In the genomic region with DNA sequence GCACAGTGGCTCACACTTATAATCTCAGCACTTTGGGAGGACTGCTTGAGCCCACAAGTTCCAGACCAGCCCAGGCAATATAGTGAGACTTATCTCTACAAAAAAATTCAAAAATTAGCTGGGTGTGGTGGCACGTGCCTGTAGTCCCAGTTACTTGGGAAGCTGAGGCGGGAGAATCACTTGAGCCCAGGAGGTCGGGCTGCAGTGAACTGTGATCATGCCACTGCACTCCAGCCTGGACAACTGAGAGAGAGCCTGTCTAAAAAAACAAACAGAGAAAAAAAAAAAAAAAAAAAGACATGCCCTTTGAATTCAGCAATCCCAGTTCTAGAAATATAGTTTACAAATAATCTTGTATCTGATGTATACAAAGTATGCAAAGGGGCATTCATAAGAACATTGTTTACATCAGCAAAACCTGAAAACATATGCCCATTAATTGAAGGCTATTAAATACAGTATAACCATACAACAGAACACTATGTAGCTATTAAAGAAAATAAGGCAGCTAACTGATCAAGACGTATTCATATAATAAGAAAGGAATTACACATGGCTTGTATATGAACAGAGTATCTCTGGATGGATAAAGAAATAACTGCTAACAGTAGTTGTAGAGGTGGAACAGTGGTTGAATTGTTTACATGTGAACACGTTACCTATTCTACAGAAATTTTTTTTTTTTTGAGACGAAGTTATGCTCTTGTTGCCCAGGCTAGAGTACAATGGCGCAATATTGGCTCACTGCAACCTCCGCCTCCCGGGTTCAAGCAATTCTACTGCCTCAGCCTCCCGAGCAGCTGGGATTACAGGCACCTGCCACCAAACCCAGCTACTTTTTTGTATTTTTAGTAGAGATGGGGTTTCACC, we compare ENCODE assay signal across 19 cellular contexts. TPM values are rescaled to one million over a fixed set of nuclear protein-coding genes. Genes with fewer than 3 reads are reported as not detected.
A peak's percentile ranks its signal among the peaks of the same experiment; 100 is the strongest.
DNase-seq lines count a peak whose midpoint lies in the region; ATAC-seq and TF ChIP-seq lines count a peak whose summit lies in the region.
"Had no signal": no experiment of that assay in that cellular context is flagged by ENCODE, and none has a peak within 500 bp of the region (broad histone marks: within the 10 kb centered on the region; RNA-seq: fewer than 3 reads in every experiment).

No MANE protein-coding gene starts in this region.

- peak overlapping the region; percentile 87 for H3K27ac ChIP-seq in cardiac muscle cell
- H3K27ac ChIP-seq: right atrium auricular region had no signal

- no peak overlapping the region for H3K4me3 ChIP-seq in cardiac muscle cell
- H3K4me3 ChIP-seq: right atrium auricular region, upper lobe of left lung had no signal

- H3K27ac Mint-ChIP-seq in activated B cell treated with CpG ODN at 0.5 μM for 24 hours: peak overlapping the region; percentile 30
- H3K27ac Mint-ChIP-seq in memory B cell: peak overlapping the region; percentile 75
- H3K27ac Mint-ChIP-seq in type B pancreatic cell: peak overlapping the region; percentile 23

- no peaks in the 10 kb centered on the region for H3K27me3 Mint-ChIP-seq in activated B cell treated with CpG ODN at 0.5 μM for 24 hours
- H3K27me3 Mint-ChIP-seq in memory B cell: no peaks in the 10 kb centered on the region
- no peaks in the 10 kb centered on the region for H3K27me3 Mint-ChIP-seq in type B pancreatic cell
- H3K27me3 Mint-ChIP-seq: stimulated activated naive CD8-positive, alpha-beta T cell treated with anti-CD3 and anti-CD28 coated beads, Interleukin-15, Interleukin-2, amounts not matched to agents 100 ng/mL and 50 ng/mL, for 24 hours had no signal

- CTCF ChIA-PET in activated B cell treated with CpG ODN at 0.5 μM for 24 hours (lab: Charles Lee): no interaction called here

- POLR2A ChIA-PET in activated B cell treated with CpG ODN at 0.5 μM for 24 hours (lab: Charles Lee): interaction anchor here (0.5 to 1.0 kb wide), 5 partner anchors 8 to 464 kb away, joined by 3 to 15 read pairs (median 6); no protein-coding TSS in a partner anchor

- intact Hi-C loops in Right ventricle myocardium inferior (cut with DNase I) (loop anchor here (1.0 to 5.0 kb wide), 2 partner anchors 25 to 35 kb away; partner anchors contain the start of gene CELF1), activated B cell treated with CpG ODN at 0.5 μM for 24 hours (cut with micrococcal nuclease) (no loop called here)

- H3K36me3 Mint-ChIP-seq in activated B cell treated with CpG ODN at 0.5 μM for 24 hours (ENCODE audit: low read depth): peaks cover 13% of the 10 kb centered on the region
- peaks cover 8% of the 10 kb centered on the region for H3K36me3 Mint-ChIP-seq in memory B cell
- H3K36me3 Mint-ChIP-seq in type B pancreatic cell: no peaks in the 10 kb centered on the region

- DNase-seq in cardiac muscle cell (ENCODE audit: low read depth in 1 of 2, low spot score in 1 of 2) (no peak), Right ventricle myocardium inferior (ENCODE audit: missing footprints) (no peak), activated B cell treated with CpG ODN at 0.5 μM for 24 hours (no peak), memory B cell (ENCODE audit: low spot score in 2 of 2) (no peak), type B pancreatic cell (ENCODE audit: extremely low spot score, unreplicated experiment) (no peak), mucosa of gallbladder (ENCODE audit: low spot score) (no peak)
- DNase-seq in stimulated activated CD4-positive, alpha-beta T cell treated with anti-CD3 and anti-CD28 coated beads, Interleukin-2, amount 100 ng/mL, for 48 hours: no peak
- DNase-seq: activated effector memory CD4-positive, alpha-beta T cell treated with Interleukin-2 at 50 U/mL for 16 hours; anterior cingulate cortex; DND-41; MV-4-11; NCI-H1930; NCI-H510A; SIG-M5; upper lobe of left lung had no signal

- H3K4me1 Mint-ChIP-seq in activated B cell treated with CpG ODN at 0.5 μM for 24 hours (peaks cover 79% of the 10 kb centered on the region), memory B cell (peaks cover 30% of the 10 kb centered on the region), type B pancreatic cell (ENCODE audit: unreplicated experiment) (peaks cover 39% of the 10 kb centered on the region)

- H3K9me3 Mint-ChIP-seq in activated B cell treated with CpG ODN at 0.5 μM for 24 hours (no peaks in the 10 kb centered on the region), memory B cell (no peaks in the 10 kb centered on the region), type B pancreatic cell (no peaks in the 10 kb centered on the region)
- H3K9me3 Mint-ChIP-seq: stimulated activated naive CD8-positive, alpha-beta T cell treated with anti-CD3 and anti-CD28 coated beads, Interleukin-15, Interleukin-2, amounts not matched to agents 100 ng/mL and 50 ng/mL, for 24 hours had no signal

- H3K36me3 ChIP-seq in cardiac muscle cell: no peaks in the 10 kb centered on the region
- H3K36me3 ChIP-seq: right atrium auricular region, upper lobe of left lung had no signal

- ATAC-seq in Right ventricle myocardium inferior (no peak), activated B cell treated with CpG ODN at 0.5 μM for 24 hours (ENCODE audit: low read depth) (no peak), memory B cell (ENCODE audit: low read depth) (no peak), GM18868 (IDR thresholded peaks at IDR 0.05; ENCODE audit: unreplicated experiment) (no peak)
- ATAC-seq: activated CD4-positive, CD25-positive, alpha-beta regulatory T cell treated with anti-CD3 and anti-CD28 coated beads, Interleukin-2, amount 50 U/mL, for 24 hours had no signal

- TF ChIP-seq CTCF in cardiac muscle cell (IDR thresholded peaks at IDR 0.05; ENCODE audit: low read depth, low read length): no peak
- no peak for TF ChIP-seq CTCF in activated B cell treated with CpG ODN at 0.5 μM for 24 hours (IDR thresholded peaks at IDR 0.05)
- no peak for TF ChIP-seq CTCF in type B pancreatic cell (conservative IDR thresholded peaks at IDR 0.05)

- no peaks in the 10 kb centered on the region for H3K9me3 ChIP-seq in cardiac muscle cell (ENCODE audit: low read depth)
- H3K9me3 ChIP-seq: right atrium auricular region, upper lobe of left lung had no signal

- peaks cover 40% of the 10 kb centered on the region for H3K4me1 ChIP-seq in cardiac muscle cell (ENCODE audit: low read depth)

- no peaks in the 10 kb centered on the region for H3K27me3 ChIP-seq in cardiac muscle cell
- H3K27me3 ChIP-seq: right atrium auricular region, upper lobe of left lung had no signal

- H3K4me3 Mint-ChIP-seq in activated B cell treated with CpG ODN at 0.5 μM for 24 hours: no peak overlapping the region
- no peak overlapping the region for H3K4me3 Mint-ChIP-seq in memory B cell
- no peak overlapping the region for H3K4me3 Mint-ChIP-seq in type B pancreatic cell
- H3K4me3 Mint-ChIP-seq: stimulated activated naive CD8-positive, alpha-beta T cell treated with anti-CD3 and anti-CD28 coated beads, Interleukin-15, Interleukin-2, amounts not matched to agents 100 ng/mL and 50 ng/mL, for 24 hours had no signal

RNA-seq across cellular contexts. Expression of gene CELF1, which starts 35.7 kb away (rescaled TPM):
- 72.2 and 178 TPM in 2 replicates for total RNA-seq in cardiac muscle cell
- 98.9 and 162 TPM in 2 replicates for polyA plus RNA-seq in cardiac muscle cell
- total RNA-seq in Right ventricle myocardium inferior: 96.2 TPM
- total RNA-seq in activated B cell treated with CpG ODN at 0.5 μM for 24 hours: 129 and 136 TPM in 2 replicates
- 97.8 and 125 TPM in 2 replicates for total RNA-seq in type B pancreatic cell (ENCODE audit: low replicate concordance)
- total RNA-seq in mucosa of gallbladder: 102 TPM

RNA-seq across cellular contexts. Expression of gene PTPMT1, which starts 48.2 kb away (rescaled TPM):
- total RNA-seq in cardiac muscle cell (212 and 246 TPM in 2 replicates), Right ventricle myocardium inferior (22.5 TPM), activated B cell treated with CpG ODN at 0.5 μM for 24 hours (27.1 and 32.8 TPM in 2 replicates), type B pancreatic cell (ENCODE audit: low replicate concordance) (43.6 and 58.4 TPM in 2 replicates), mucosa of gallbladder (45.1 TPM)
- 123 and 143 TPM in 2 replicates for polyA plus RNA-seq in cardiac muscle cell

Comparison
In these comparisons a context has a peak if more than half of its experiments do, and no peak if none do; other contexts are left out.
1. H3K27ac Mint-ChIP-seq: peak in every context shown above with its lines; median percentile 75 in memory B cell; 30 in activated B cell treated with CpG ODN at 0.5 μM for 24 hours; 23 in type B pancreatic cell.